Comparison of ENCODE assay signal across 20 cellular contexts in the genomic region with DNA sequence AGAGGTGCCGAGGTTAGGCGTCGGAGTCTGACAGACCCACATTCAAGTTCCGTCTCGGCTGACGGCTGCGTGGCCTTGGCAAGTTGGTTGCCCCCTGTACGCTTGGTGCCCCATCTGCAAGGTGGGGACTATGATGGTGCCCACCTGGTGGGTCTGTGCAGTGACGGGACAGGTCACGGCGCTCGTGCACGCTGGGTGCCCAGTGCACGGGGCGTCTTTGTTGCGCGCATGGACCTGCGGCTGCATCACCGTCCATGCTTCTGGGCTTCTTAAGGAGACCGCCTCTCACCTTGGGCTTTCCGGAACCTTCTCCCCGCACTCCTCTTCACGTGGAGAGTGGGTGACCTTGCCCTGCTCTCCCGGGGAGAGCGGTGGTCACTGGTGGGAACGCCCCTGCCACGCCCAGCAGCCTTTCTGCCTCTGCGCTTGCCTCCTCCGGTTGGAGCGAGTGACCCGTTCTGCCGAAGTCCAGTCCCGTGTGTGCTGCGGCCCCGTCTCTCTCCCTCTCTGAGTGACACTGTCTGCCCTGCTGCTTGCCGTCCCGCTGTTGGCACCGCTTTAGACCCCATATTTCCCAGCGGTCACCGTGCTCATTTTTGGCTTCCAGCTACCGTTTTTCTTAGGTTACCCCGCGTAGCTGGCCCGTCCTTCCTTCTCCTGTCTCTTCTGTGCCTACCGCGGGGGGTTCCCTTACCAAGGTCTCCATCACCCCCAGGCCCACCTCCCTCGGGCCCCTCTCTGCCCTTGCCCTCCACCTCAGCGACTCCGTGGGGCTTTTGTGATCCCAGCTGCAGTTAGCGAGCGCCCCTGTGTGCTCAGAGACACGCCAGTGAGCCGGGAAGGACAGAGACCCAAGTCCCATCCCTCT.
"Had no signal": no experiment of that assay in that cellular context is flagged by ENCODE, and none has a peak within 500 bp of the region (broad histone marks: within the 10 kb centered on the region; RNA-seq: fewer than 3 reads in every experiment).

No MANE protein-coding gene starts in this region.

- H3K27ac Mint-ChIP-seq: activated CD4-positive, alpha-beta T cell treated with anti-CD3 and anti-CD28 coated beads, Interleukin-2, amount 10 ng/mL, durations not matched to agents 24 days and 14 days; activated CD8-positive, alpha-beta T cell treated with anti-CD3 and anti-CD28 coated beads, Interleukin-2, amount 10 ng/mL, durations not matched to agents 7 days and 5 days; activated naive CD8-positive, alpha-beta T cell treated with anti-CD3 and anti-CD28 coated beads, Interleukin-2, amount 10 ng/mL, durations not matched to agents 7 days and 5 days; stimulated activated naive CD8-positive, alpha-beta T cell treated with anti-CD3 and anti-CD28 coated beads, Interleukin-15, Interleukin-2, amounts not matched to agents 100 ng/mL and 50 ng/mL, for 24 hours; T-helper 2 cell treated with Interferon-gamma antibody and Interleukin-4, amounts not matched to agents 5 μg/mL and 100 μg/mL, for 36 hours had no signal

- H3K9me3 Mint-ChIP-seq: activated CD4-positive, alpha-beta T cell treated with anti-CD3 and anti-CD28 coated beads, Interleukin-2, amount 10 ng/mL, durations not matched to agents 24 days and 14 days; activated naive CD8-positive, alpha-beta T cell treated with anti-CD3 and anti-CD28 coated beads, Interleukin-2, amount 10 ng/mL, durations not matched to agents 7 days and 5 days; central memory CD8-positive, alpha-beta T cell; naive thymus-derived CD4-positive, alpha-beta T cell; stimulated activated naive CD8-positive, alpha-beta T cell treated with anti-CD3 and anti-CD28 coated beads, Interleukin-15, Interleukin-2, amounts not matched to agents 100 ng/mL and 50 ng/mL, for 24 hours; T-helper 2 cell treated with Interferon-gamma antibody and Interleukin-4, amounts not matched to agents 5 μg/mL and 100 μg/mL, for 36 hours had no signal

- H3K27ac ChIP-seq: foreskin keratinocyte, skin epidermis, testis had no signal

- H3K4me3 ChIP-seq: mucosa of descending colon, skin epidermis had no signal

- H3K27me3 ChIP-seq: foreskin keratinocyte, testis had no signal

- H3K27me3 Mint-ChIP-seq: activated CD4-positive, alpha-beta T cell treated with anti-CD3 and anti-CD28 coated beads, Interleukin-2, amount 10 ng/mL, durations not matched to agents 24 days and 14 days; activated naive CD8-positive, alpha-beta T cell treated with anti-CD3 and anti-CD28 coated beads, Interleukin-2, amount 10 ng/mL, durations not matched to agents 7 days and 5 days; central memory CD8-positive, alpha-beta T cell; naive thymus-derived CD4-positive, alpha-beta T cell; stimulated activated naive CD8-positive, alpha-beta T cell treated with anti-CD3 and anti-CD28 coated beads, Interleukin-15, Interleukin-2, amounts not matched to agents 100 ng/mL and 50 ng/mL, for 24 hours had no signal

- H3K4me3 Mint-ChIP-seq: activated CD4-positive, alpha-beta T cell treated with anti-CD3 and anti-CD28 coated beads, Interleukin-2, amount 10 ng/mL, durations not matched to agents 24 days and 14 days; activated CD8-positive, alpha-beta T cell treated with anti-CD3 and anti-CD28 coated beads, Interleukin-2, amount 10 ng/mL, durations not matched to agents 7 days and 5 days; activated naive CD8-positive, alpha-beta T cell treated with anti-CD3 and anti-CD28 coated beads, Interleukin-2, amount 10 ng/mL, durations not matched to agents 7 days and 5 days; central memory CD8-positive, alpha-beta T cell; naive thymus-derived CD4-positive, alpha-beta T cell; stimulated activated naive CD8-positive, alpha-beta T cell treated with anti-CD3 and anti-CD28 coated beads, Interleukin-15, Interleukin-2, amounts not matched to agents 100 ng/mL and 50 ng/mL, for 24 hours; T-helper 2 cell treated with Interferon-gamma antibody and Interleukin-4, amounts not matched to agents 5 μg/mL and 100 μg/mL, for 36 hours had no signal

- ATAC-seq: activated CD8-positive, alpha-beta T cell treated with anti-CD3 and anti-CD28 coated beads, Interleukin-2, amount 10 ng/mL, durations not matched to agents 7 days and 5 days; foreskin keratinocyte; mucosa of descending colon; naive thymus-derived CD4-positive, alpha-beta T cell had no signal

- H3K4me1 ChIP-seq: foreskin keratinocyte had no signal

- H3K9me3 ChIP-seq: mucosa of descending colon, testis had no signal

- DNase-seq: activated CD4-positive, alpha-beta T cell treated with anti-CD3 and anti-CD28 coated beads, Interleukin-2, amount 10 ng/mL, durations not matched to agents 24 days and 14 days; activated CD4-positive, CD25-positive, alpha-beta regulatory T cell; activated CD8-positive, alpha-beta memory T cell treated with anti-CD3 and anti-CD28 coated beads, Interleukin-2, amount 50 U/mL, for 4 hours; activated CD8-positive, alpha-beta T cell treated with anti-CD3 and anti-CD28 coated beads, Interleukin-2, amount 10 ng/mL, durations not matched to agents 7 days and 5 days; activated naive CD4-positive, alpha-beta T cell; activated naive CD8-positive, alpha-beta T cell treated with anti-CD3 and anti-CD28 coated beads, Interleukin-2, amount 10 ng/mL, durations not matched to agents 7 days and 5 days; cortex of kidney; effector CD8-positive, alpha-beta T cell; foreskin keratinocyte; glutamatergic neuron; mammary epithelial cell; mucosa of descending colon; naive thymus-derived CD4-positive, alpha-beta T cell; stimulated activated CD4-positive, alpha-beta T cell treated with anti-CD3 and anti-CD28 coated beads, Interleukin-4, amount 100 ng/mL, for 24 hours; stimulated activated CD8-positive, alpha-beta memory T cell treated with anti-CD3 and anti-CD28 coated beads, Interleukin-4, amount 100 ng/mL, for 48 hours; testis had no signal
